23 cellular contexts compared by ENCODE assay signal in the genomic region with DNA sequence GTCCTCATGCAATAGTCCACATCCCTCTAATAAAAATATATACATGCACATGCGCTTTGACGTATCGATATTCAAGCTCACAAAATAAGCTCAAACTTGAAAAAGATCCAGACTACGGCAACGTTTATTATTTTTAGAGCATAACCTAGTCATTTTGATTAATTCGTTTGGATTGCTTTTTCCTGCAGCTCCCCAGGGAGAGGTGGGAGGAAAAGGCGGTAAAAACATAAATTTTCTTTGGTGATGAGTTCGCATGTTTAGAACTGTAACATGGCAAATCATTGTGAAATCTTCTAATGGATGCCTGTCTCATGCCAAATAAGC.
DNase-seq lines count a peak whose midpoint lies in the region; ATAC-seq, FAIRE-seq and TF ChIP-seq lines count a peak whose summit lies in the region.
"Had no signal": no experiment of that assay in that cellular context is flagged by ENCODE, and none has a peak within 500 bp of the region (broad histone marks: within the 10 kb centered on the region; RNA-seq: fewer than 3 reads in every experiment).

No MANE protein-coding gene starts in this region.

- no peak for ATAC-seq in A549
- no peak for ATAC-seq in GM18909 (IDR thresholded peaks at IDR 0.05; ENCODE audit: poor library complexity, unreplicated experiment)
- ATAC-seq: Right ventricle myocardium inferior had no signal

- no peaks in the 10 kb centered on the region for H3K79me2 ChIP-seq in neural progenitor cell (ENCODE audit: low read depth)

- H3K4me1 Mint-ChIP-seq in neural progenitor cell, result peaks cover 20% of the 10 kb centered on the region
- no peaks in the 10 kb centered on the region for H3K4me1 Mint-ChIP-seq in immature natural killer cell
- H3K4me1 Mint-ChIP-seq: activated naive CD8-positive, alpha-beta T cell treated with anti-CD3 and anti-CD28 coated beads, Interleukin-2, amount 10 ng/mL, durations not matched to agents 7 days and 5 days; IgD-negative memory B cell had no signal

- TF ChIP-seq CTCF in A549 (IDR thresholded peaks at IDR 0.05) (no peak), adrenal gland (IDR thresholded peaks at IDR 0.05) (no peak), fibroblast of the aortic adventitia (IDR thresholded peaks at IDR 0.05; ENCODE audit: insufficient read depth, low read length) (no peak), neural progenitor cell (IDR thresholded peaks at IDR 0.05) (no peak), spleen (IDR thresholded peaks at IDR 0.05 in 8 of 11, conservative IDR thresholded peaks at IDR 0.05 in 3 of 11) (no peak)

- H3K36me3 ChIP-seq in adrenal gland (replicated peaks in 1 of 2) (no peaks in the 10 kb centered on the region), neural progenitor cell (no peaks in the 10 kb centered on the region), spleen (no peaks in the 10 kb centered on the region)
- H3K36me3 ChIP-seq: right atrium auricular region, tibial artery had no signal

- H3K4me2 ChIP-seq in A549 (peak overlapping the region; percentile 57), neural progenitor cell (peak overlapping the region; percentile 37)

- H3K4me3 Mint-ChIP-seq in neural progenitor cell (no peak overlapping the region), immature natural killer cell (no peak overlapping the region)
- H3K4me3 Mint-ChIP-seq: activated CD4-positive, alpha-beta memory T cell treated with anti-CD3 and anti-CD28 coated beads for 36 hours; activated naive CD8-positive, alpha-beta T cell treated with anti-CD3 and anti-CD28 coated beads, Interleukin-2, amount 10 ng/mL, durations not matched to agents 7 days and 5 days; IgD-negative memory B cell had no signal

- H3K4me3 ChIP-seq in A549 (no peak overlapping the region), adrenal gland (no peak overlapping the region), fibroblast of the aortic adventitia (ENCODE audit: low read depth, low read length) (no peak overlapping the region), neural progenitor cell (no peak overlapping the region), spleen (no peak overlapping the region)
- H3K4me3 ChIP-seq: right atrium auricular region, tibial artery had no signal

- no peak for TF ChIP-seq POLR2A in A549 (IDR thresholded peaks at IDR 0.05; ENCODE audit: low read length)
- no peak for TF ChIP-seq POLR2A in adrenal gland (IDR thresholded peaks at IDR 0.05)
- no peak for TF ChIP-seq POLR2A in spleen (IDR thresholded peaks at IDR 0.05)

- no peak for TF ChIP-seq EP300 in A549 (IDR thresholded peaks at IDR 0.05)

- H3K9me3 Mint-ChIP-seq in neural progenitor cell (peaks cover 5% of the 10 kb centered on the region), immature natural killer cell (peaks cover 0 to 5% (median 0%) of the 10 kb centered on the region in 6 donors)

- H3K9me3 ChIP-seq in A549, result no peaks in the 10 kb centered on the region
- no peaks in the 10 kb centered on the region for H3K9me3 ChIP-seq in adrenal gland (replicated peaks in 1 of 3)
- H3K9me3 ChIP-seq in neural progenitor cell (ENCODE audit: low read depth), result peaks cover 8% of the 10 kb centered on the region
- H3K9me3 ChIP-seq in spleen, result peaks cover 0 to 16% (median 12%) of the 10 kb centered on the region in 8 donors
- H3K9me3 ChIP-seq: right atrium auricular region, tibial artery had no signal

- peak overlapping the region; percentile 92 for H2AFZ ChIP-seq in neural progenitor cell (replicated peaks)

- peak overlapping the region; percentile 62 to 76; a peak in 5 of 6 replicates for H3K27ac ChIP-seq in A549
- H3K27ac ChIP-seq in adrenal gland, result peak overlapping the region in 4 of 5 donors; percentile 17 to 63 (median 60)
- H3K27ac ChIP-seq in neural progenitor cell, result no peak overlapping the region
- no peak overlapping the region for H3K27ac ChIP-seq in spleen
- H3K27ac ChIP-seq: right atrium auricular region had no signal

- H4K20me1 ChIP-seq in neural progenitor cell (ENCODE audit: low read depth), result no peaks in the 10 kb centered on the region

- TF ChIP-seq RAD21 in A549 (conservative IDR thresholded peaks at IDR 0.05 in 1 of 2, IDR thresholded peaks at IDR 0.05 in 1 of 2), result no peak

- no peak overlapping the region for H3K27ac Mint-ChIP-seq in neural progenitor cell
- no peak overlapping the region for H3K27ac Mint-ChIP-seq in immature natural killer cell
- H3K27ac Mint-ChIP-seq: activated CD4-positive, alpha-beta memory T cell treated with anti-CD3 and anti-CD28 coated beads for 36 hours; activated naive CD8-positive, alpha-beta T cell treated with anti-CD3 and anti-CD28 coated beads, Interleukin-2, amount 10 ng/mL, durations not matched to agents 7 days and 5 days; IgD-negative memory B cell had no signal

- CTCF ChIA-PET in A549 (lab: Yijun Ruan, JAX), result no interaction called here

- intact Hi-C loops in adrenal gland (cut with DNase I) (no loop called here), spleen (cut with DNase I; ENCODE audit: low total_unique reads) (no loop called here)

- no peak overlapping the region for H3K9ac ChIP-seq in neural progenitor cell

- H3K4me1 ChIP-seq in A549 (peaks cover 34% of the 10 kb centered on the region), adrenal gland (replicated peaks in 1 of 2) (peaks cover 37 to 73% of the 10 kb centered on the region in 2 donors), neural progenitor cell (peaks cover 19% of the 10 kb centered on the region), spleen (peaks cover 0 to 4% (median 0%) of the 10 kb centered on the region in 6 donors)

- H3F3A ChIP-seq in neural progenitor cell (ENCODE audit: low read depth), result no peaks in the 10 kb centered on the region

- no peaks in the 10 kb centered on the region for H3K36me3 Mint-ChIP-seq in neural progenitor cell
- H3K36me3 Mint-ChIP-seq in immature natural killer cell, result peaks cover 4% of the 10 kb centered on the region in 3 donors
- H3K36me3 Mint-ChIP-seq: activated CD4-positive, alpha-beta memory T cell treated with anti-CD3 and anti-CD28 coated beads for 36 hours; IgD-negative memory B cell had no signal

- POLR2A ChIA-PET in A549 (lab: Yijun Ruan, JAX), result no interaction called here

- H3K27me3 ChIP-seq in adrenal gland (no peaks in the 10 kb centered on the region), neural progenitor cell (no peaks in the 10 kb centered on the region), spleen (replicated peaks in 1 of 7) (no peaks in the 10 kb centered on the region)
- H3K27me3 ChIP-seq: right atrium auricular region, tibial artery had no signal

- no peak for DNase-seq in A549 (ENCODE audit: low read depth in 1 of 2, low spot score in 1 of 2)
- DNase-seq in adrenal gland, result no peak
- DNase-seq in fibroblast of the aortic adventitia (ENCODE audit: low read depth), result peak; percentile 50
- DNase-seq in neural progenitor cell (ENCODE audit: low spot score), result no peak
- no peak for DNase-seq in NCI-H510A (lab: John Stamatoyannopoulos, UW)
- DNase-seq in spleen, result no peak
- no peak for DNase-seq in immature natural killer cell
- DNase-seq: 8988T; activated CD4-positive, alpha-beta memory T cell treated with anti-CD3 and anti-CD28 coated beads for 36 hours; activated naive CD8-positive, alpha-beta T cell treated with anti-CD3 and anti-CD28 coated beads, Interleukin-2, amount 10 ng/mL, durations not matched to agents 7 days and 5 days; AML-193; effector memory CD4-positive, alpha-beta T cell; NCI-H2081 treated with DMSO at 0.1 percent for 48 hours; NCI-H82; stimulated activated CD4-positive, alpha-beta T cell treated with anti-CD3 and anti-CD28 coated beads, Interleukin-4, amount 100 ng/mL, for 4 hours; tibial artery had no signal

- WGBS in A549 (ENCODE audit: missing lambda C conversion rate), result 66% methylated on average over 8 of the region's 8 CpGs
- 59 to 74% (median 64%) methylated on average over 8 of the region's 8 CpGs for WGBS in adrenal gland, 4 donors
- 60 to 72% (median 69%) methylated on average over 8 of the region's 8 CpGs for WGBS in spleen, 5 donors

- no peak for FAIRE-seq in A549 (lab: Jason Lieb, UNC)
- FAIRE-seq: bronchial epithelial cell, colon, G401.6 had no signal

- H3K27me3 Mint-ChIP-seq in neural progenitor cell (ENCODE audit: insufficient read depth, low read depth), result peaks cover 2% of the 10 kb centered on the region
- peaks cover 0 to 6% (median 2%) of the 10 kb centered on the region in 3 donors for H3K27me3 Mint-ChIP-seq in immature natural killer cell (ENCODE audit: low read depth in 3 of 3)
- H3K27me3 Mint-ChIP-seq: activated CD4-positive, alpha-beta memory T cell treated with anti-CD3 and anti-CD28 coated beads for 36 hours; activated naive CD8-positive, alpha-beta T cell treated with anti-CD3 and anti-CD28 coated beads, Interleukin-2, amount 10 ng/mL, durations not matched to agents 7 days and 5 days had no signal

TF ChIP-seq in A549, 52 proteins besides CTCF, POLR2A, EP300 and RAD21 (continues in another document):
- TF ChIP-seq ELK1 (IDR thresholded peaks at IDR 0.05; ENCODE audit: low read depth, low read length) (no peak), RARB (CRISPR knock-in tag; IDR thresholded peaks at IDR 0.05) (no peak), HOXB13 (CRISPR knock-in tag; IDR thresholded peaks at IDR 0.05; ENCODE audit: low read depth) (no peak), CHD2 (IDR thresholded peaks at IDR 0.05; ENCODE audit: low read length, partially characterized antibody) (no peak), FOSB (CRISPR knock-in tag; IDR thresholded peaks at IDR 0.05) (no peak), MAFK (IDR thresholded peaks at IDR 0.05; ENCODE audit: partially characterized antibody) (no peak), RCOR1 (IDR thresholded peaks at IDR 0.05; ENCODE audit: low read depth, low read length) (no peak), TP53 (CRISPR knock-in tag; IDR thresholded peaks at IDR 0.05) (no peak), CBX2 (IDR thresholded peaks at IDR 0.05; ENCODE audit: borderline replicate concordance, low read depth) (no peak), HEYL (CRISPR knock-in tag; IDR thresholded peaks at IDR 0.05) (no peak)

Comparison
In these comparisons a context has a peak if more than half of its experiments do, and no peak if none do; other contexts are left out.
1. H3K27ac ChIP-seq: peak in A549 (2 of 2) and adrenal gland (4 of 5); none in neural progenitor cell (single experiment) and spleen (0 of 8).